Comparison of ENCODE assay signal across 8 cellular contexts in genomic region chr11:64235427-64236161, GRCh38. TPM values are rescaled to one million over a fixed set of nuclear protein-coding genes. Genes with fewer than 3 reads are reported as not detected.
DNase-seq lines count a peak whose midpoint lies in the region; ATAC-seq, FAIRE-seq and TF ChIP-seq lines count a peak whose summit lies in the region.

No MANE protein-coding gene starts in this region.

- H3K4me3 ChIP-seq in K562 (peak overlapping the region; percentile 71), lung (peak overlapping the region; percentile 69)

- no peaks in the 10 kb centered on the region for H3K9me3 ChIP-seq in K562 (replicated peaks; ENCODE audit: control insufficient read depth, insufficient read depth, low read depth, low read length)
- no peaks in the 10 kb centered on the region for H3K9me3 ChIP-seq in lung (ENCODE audit: control insufficient read depth in 2 of 2, insufficient read depth in 1 of 2, low read length in 1 of 2)

- POLR2A ChIA-PET in K562 (lab: Yijun Ruan, JAX): interaction anchor here (1.0 to 1.6 kb wide), 3 partner anchors 10 to 36 kb away, joined by 3 to 4 read pairs (median 3); partner anchors contain the start of genes NUDT22, PPP1R14B and TRPT1

- H3K9ac ChIP-seq in K562 (ENCODE audit: insufficient read depth in 1 of 2, low read depth in 2 of 2, low read length in 2 of 2): peak overlapping the region; percentile 38 to 91

- no peak for DNase-seq in activated naive CD4-positive, alpha-beta T cell treated with anti-CD3 and anti-CD28 coated beads for 36 hours
- DNase-seq in activated naive CD4-positive, alpha-beta T cell treated with Interleukin-2 at 50 U/mL for 16 hours: no peak
- DNase-seq in K562 (ENCODE audit: extremely low read depth in 1 of 4, low spot score in 3 of 4): no peak
- no peak for DNase-seq in lung (ENCODE audit: low spot score)
- DNase-seq in ureter (ENCODE audit: low spot score): peak; percentile 51
- DNase-seq in nucleus accumbens (lab: John Stamatoyannopoulos, UW): no peak

- H3K79me2 ChIP-seq in K562 (ENCODE audit: control insufficient read depth, insufficient read depth, low read length): peaks cover 44% of the 10 kb centered on the region

- no peaks in the 10 kb centered on the region for H3K9me1 ChIP-seq in K562 (ENCODE audit: control insufficient read depth, insufficient read depth, low read length)

- H3K36me3 ChIP-seq in K562 (ENCODE audit: control insufficient read depth, insufficient read depth, low read length) (peaks cover 43% of the 10 kb centered on the region; the same call in 2 of the 3 replicates), lung (ENCODE audit: control insufficient read depth in 2 of 2, insufficient read depth in 2 of 2, low read length in 2 of 2) (peaks cover 0 to 13% of the 10 kb centered on the region in 2 donors)

- peak overlapping the region; percentile 88 for H3K4me2 ChIP-seq in K562 (ENCODE audit: insufficient read depth, low read length)

- CTCF ChIA-PET in activated naive CD4-positive, alpha-beta T cell treated with anti-CD3 and anti-CD28 coated beads for 36 hours (lab: Charles Lee): interaction anchor here (1.0 to 1.3 kb wide), 2 partner anchors 9 to 42 kb away, joined by 3 read pairs; no protein-coding TSS in a partner anchor
- CTCF ChIA-PET in K562 (lab: Yijun Ruan, JAX; ENCODE audit: low intra/inter-chr PET ratio): no interaction called here

- TF ChIP-seq CTCF in K562 (IDR thresholded peaks at IDR 0.05 in 2 of 3, conservative IDR thresholded peaks at IDR 0.05 in 1 of 3; ENCODE audit: insufficient read depth in 2 of 3, low read depth in 1 of 3, low read length in 3 of 3): no peak
- no peak for TF ChIP-seq CTCF in lung (IDR thresholded peaks at IDR 0.05; ENCODE audit: control extremely low read depth, extremely low read depth)

- H3K27me3 ChIP-seq in K562 (ENCODE audit: control insufficient read depth in 2 of 2, insufficient read depth in 2 of 2, low read length in 2 of 2) (no peaks in the 10 kb centered on the region), lung (ENCODE audit: control insufficient read depth, insufficient read depth) (no peaks in the 10 kb centered on the region)

- H3K4me3 Mint-ChIP-seq in activated naive CD4-positive, alpha-beta T cell treated with anti-CD3 and anti-CD28 coated beads for 36 hours: peak overlapping the region; percentile 81

- no peaks in the 10 kb centered on the region for H3K9me3 Mint-ChIP-seq in activated naive CD4-positive, alpha-beta T cell treated with anti-CD3 and anti-CD28 coated beads for 36 hours

- H3K4me1 Mint-ChIP-seq in activated naive CD4-positive, alpha-beta T cell treated with anti-CD3 and anti-CD28 coated beads for 36 hours (ENCODE audit: low read depth): peaks cover 35% of the 10 kb centered on the region

- intact Hi-C loops in activated naive CD4-positive, alpha-beta T cell treated with anti-CD3 and anti-CD28 coated beads for 36 hours (cut with micrococcal nuclease): no loop called here
- intact Hi-C loops in K562 (cut with micrococcal nuclease): no loop called here

- H3K27ac ChIP-seq in K562 (ENCODE audit: extremely low read depth, low read depth, low read length) (no peak overlapping the region; the same call in 2 of the 3 replicates), lung (ENCODE audit: low read depth in 1 of 2, low read length in 1 of 2) (peak overlapping the region; percentile 68 to 86)

- H3K36me3 Mint-ChIP-seq in activated naive CD4-positive, alpha-beta T cell treated with anti-CD3 and anti-CD28 coated beads for 36 hours (ENCODE audit: low read depth): peaks cover 10% of the 10 kb centered on the region

- peaks cover 38 to 66% of the 10 kb centered on the region in 2 experiments for H3K4me1 ChIP-seq in K562 (replicated peaks in 1 of 2; ENCODE audit: control insufficient read depth in 2 of 2, insufficient read depth in 2 of 2, low read length in 2 of 2)
- peaks cover 0 to 29% of the 10 kb centered on the region in 2 donors for H3K4me1 ChIP-seq in lung (ENCODE audit: control insufficient read depth in 2 of 2, insufficient read depth in 2 of 2, low read length in 2 of 2)

- TF ChIP-seq EP300 in K562 (IDR thresholded peaks at IDR 0.05; ENCODE audit: low read length): no peak

- ATAC-seq in K562: no peak
- ATAC-seq in lung (ENCODE audit: insufficient read depth, low FRiP score): no peak
- no peak for ATAC-seq in GM21515 (IDR thresholded peaks at IDR 0.05; ENCODE audit: unreplicated experiment)
- no peak for ATAC-seq in GM18909 (IDR thresholded peaks at IDR 0.05; ENCODE audit: poor library complexity, unreplicated experiment)

- no peaks in the 10 kb centered on the region for H3K27me3 Mint-ChIP-seq in activated naive CD4-positive, alpha-beta T cell treated with anti-CD3 and anti-CD28 coated beads for 36 hours (ENCODE audit: low read depth)

- H4K20me1 ChIP-seq in K562 (replicated peaks; ENCODE audit: control insufficient read depth, insufficient read depth, low read length): no peaks in the 10 kb centered on the region

- WGBS in K562 (ENCODE audit: insufficient coverage, low coverage, missing lambda C conversion rate): 91% methylated on average over 10 of the region's 12 CpGs
- WGBS in lung, 2 donors: 88 to 91% methylated on average over 12 of the region's 12 CpGs

- in situ Hi-C loops in K562 (cut with MboI): no loop called here

- no peak for TF ChIP-seq RAD21 in K562 (CRISPR knock-in tag; conservative IDR thresholded peaks at IDR 0.05 in 1 of 2, IDR thresholded peaks at IDR 0.05 in 1 of 2)

- peak overlapping the region; percentile 59 for H3K27ac Mint-ChIP-seq in activated naive CD4-positive, alpha-beta T cell treated with anti-CD3 and anti-CD28 coated beads for 36 hours

- no peak for TF ChIP-seq POLR2A in K562 (conservative IDR thresholded peaks at IDR 0.05)

- TSS peak; percentile 34 for BruUV-seq in K562 (replicated peaks; lab: Mats Ljungman, UMichigan)

- no peak for FAIRE-seq in K562 (lab: Jason Lieb, UNC)

- H2AFZ ChIP-seq in K562 (ENCODE audit: low read depth, low read length): no peak overlapping the region

RNA-seq across cellular contexts. Expression of gene VEGFB, which starts 1.2 kb away (rescaled TPM):
- total RNA-seq in activated naive CD4-positive, alpha-beta T cell treated with anti-CD3 and anti-CD28 coated beads for 36 hours: 10 to 100 TPM; 64.2 to 74.5 TPM
- total RNA-seq in K562 (2011; cell fraction: chromatin; rRNA removed; ENCODE audit: low replicate concordance): 16.1 and 40.0 TPM in 2 replicates
- 23.4 and 32.0 TPM in 2 replicates for total RNA-seq in K562 (2011; cell fraction: nucleolus; rRNA removed)
- total RNA-seq in K562 (2011; cell fraction: nucleoplasm; rRNA removed): 31.9 and 33.0 TPM in 2 replicates
- total RNA-seq in K562 (2014; rRNA removed) (28.2 and 44.3 TPM in 2 replicates), K562 (2014; rRNA removed; fragmentation: Illumina TruSeq; extraction: Trizol) (21.0 and 22.6 TPM in 2 replicates), K562 (2015; rRNA removed; fragmentation: Illumina TruSeq; extraction: Trizol) (25.7 and 28.0 TPM in 2 replicates), K562 (2021) (83.4 and 88.3 TPM in 2 replicates), lung (100 to 1,000 TPM in 1 of 2 donors, 10 to 100 TPM in 1; 37.8 to 124 TPM), ureter (51.6 TPM)
- polyA plus RNA-seq in K562 (2011; rRNA removed) (11.0 and 13.5 TPM in 2 replicates), K562 (2014; fragmentation: Illumina TruSeq; extraction: Trizol) (35.2 and 41.4 TPM in 2 replicates), K562 (2014; fragmentation: Nextera tagmentation; extraction: Ambion mirVana) (10 to 100 TPM; 12.0 to 12.1 TPM), K562 (2014; rRNA removed) (31.8 and 35.8 TPM in 2 replicates), lung (100 to 1,000 TPM in 1 of 2 donors, 10 to 100 TPM in 1; 43.7 to 115 TPM)
- 12.1 and 16.0 TPM in 2 replicates for polyA plus RNA-seq in K562 (2011; cell fraction: cytosol; rRNA removed)
- 25.1 and 26.2 TPM in 2 replicates for polyA plus RNA-seq in K562 (2011; cell fraction: nucleus; rRNA removed)
- polyA plus RNA-seq in K562 (2012): 97.3 and 181 TPM in 2 replicates
- 4.2 and 6.2 TPM in 2 replicates for polyA minus RNA-seq in K562 (2011; rRNA and poly(A)+ RNA removed)
- polyA minus RNA-seq in K562 (2011; cell fraction: cytosol; rRNA and poly(A)+ RNA removed): 21.2 and 26.0 TPM in 2 replicates
- polyA minus RNA-seq in K562 (2011; cell fraction: nucleus; rRNA and poly(A)+ RNA removed): 3.2 and 4.9 TPM in 2 replicates

RNA-seq across cellular contexts. Expression of gene DNAJC4, which starts 5.2 kb away (rescaled TPM):
- total RNA-seq in activated naive CD4-positive, alpha-beta T cell treated with anti-CD3 and anti-CD28 coated beads for 36 hours: 10 to 100 TPM; 16.9 to 19.3 TPM
- total RNA-seq in K562 (2011; cell fraction: chromatin; rRNA removed; ENCODE audit: low replicate concordance): 39.7 and 112 TPM in 2 replicates
- 78.0 and 98.9 TPM in 2 replicates for total RNA-seq in K562 (2011; cell fraction: nucleolus; rRNA removed)
- total RNA-seq in K562 (2011; cell fraction: nucleoplasm; rRNA removed): 64.2 and 65.8 TPM in 2 replicates
- total RNA-seq in K562 (2014; rRNA removed): 16.4 and 20.2 TPM in 2 replicates
- 6.6 and 11.2 TPM in 2 replicates for total RNA-seq in K562 (2014; rRNA removed; fragmentation: Illumina TruSeq; extraction: Trizol)
- total RNA-seq in K562 (2015; rRNA removed; fragmentation: Illumina TruSeq; extraction: Trizol): 19.3 and 19.9 TPM in 2 replicates
- 27.6 and 31.8 TPM in 2 replicates for total RNA-seq in K562 (2021)
- polyA plus RNA-seq in K562 (2011; rRNA removed): 23.9 and 45.1 TPM in 2 replicates
- 30.8 and 65.5 TPM in 2 replicates for polyA plus RNA-seq in K562 (2011; cell fraction: cytosol; rRNA removed)
- 110 and 164 TPM in 2 replicates for polyA plus RNA-seq in K562 (2011; cell fraction: nucleus; rRNA removed)
- 34.0 and 79.2 TPM in 2 replicates for polyA plus RNA-seq in K562 (2012)
- polyA plus RNA-seq in K562 (2014; fragmentation: Illumina TruSeq; extraction: Trizol): 28.0 and 37.5 TPM in 2 replicates
- 1 to 10 TPM; 4.0 to 4.6 TPM for polyA plus RNA-seq in K562 (2014; fragmentation: Nextera tagmentation; extraction: Ambion mirVana)
- 32.6 and 42.9 TPM in 2 replicates for polyA plus RNA-seq in K562 (2014; rRNA removed)
- polyA minus RNA-seq in K562 (2011; rRNA and poly(A)+ RNA removed): 7.1 and 9.0 TPM in 2 replicates
- 12.6 and 23.5 TPM in 2 replicates for polyA minus RNA-seq in K562 (2011; cell fraction: cytosol; rRNA and poly(A)+ RNA removed)
- polyA minus RNA-seq in K562 (2011; cell fraction: nucleus; rRNA and poly(A)+ RNA removed): 15.8 and 16.0 TPM in 2 replicates
- 10 to 100 TPM; 22.7 to 34.1 TPM for total RNA-seq in lung
- polyA plus RNA-seq in lung: 10 to 100 TPM; 34.6 to 58.4 TPM
- total RNA-seq in ureter: 44.1 TPM

RNA-seq across cellular contexts. Expression of gene FKBP2, which starts 5.3 kb away (rescaled TPM):
- total RNA-seq in activated naive CD4-positive, alpha-beta T cell treated with anti-CD3 and anti-CD28 coated beads for 36 hours: 10 to 100 TPM; 17.2 to 20.0 TPM
- total RNA-seq in K562 (2011; cell fraction: chromatin; rRNA removed; ENCODE audit: low replicate concordance): 24.7 and 45.5 TPM in 2 replicates
- 58.4 and 66.4 TPM in 2 replicates for total RNA-seq in K562 (2011; cell fraction: nucleolus; rRNA removed)
- 56.3 and 59.5 TPM in 2 replicates for total RNA-seq in K562 (2011; cell fraction: nucleoplasm; rRNA removed)
- total RNA-seq in K562 (2014; rRNA removed) (151 TPM in 2 replicates), K562 (2014; rRNA removed; fragmentation: Illumina TruSeq; extraction: Trizol) (28.0 and 49.2 TPM in 2 replicates), K562 (2015; rRNA removed; fragmentation: Illumina TruSeq; extraction: Trizol) (73.1 and 79.0 TPM in 2 replicates), K562 (2021) (44.5 and 58.1 TPM in 2 replicates), lung (10 to 100 TPM; 65.2 to 93.0 TPM), ureter (55.7 TPM)
- polyA plus RNA-seq in K562 (2011; rRNA removed) (30.8 and 36.6 TPM in 2 replicates), K562 (2014; fragmentation: Illumina TruSeq; extraction: Trizol) (71.7 and 83.5 TPM in 2 replicates), K562 (2014; fragmentation: Nextera tagmentation; extraction: Ambion mirVana) (10 to 100 TPM in 1 of 2 experiments, 1 to 10 TPM in 1; 3.5 to 27.1 TPM), K562 (2014; rRNA removed) (92.2 and 110 TPM in 2 replicates), lung (100 to 1,000 TPM; 207 to 397 TPM)
- polyA plus RNA-seq in K562 (2011; cell fraction: cytosol; rRNA removed): 60.1 and 75.2 TPM in 2 replicates
- polyA plus RNA-seq in K562 (2011; cell fraction: nucleus; rRNA removed): 52.4 and 56.6 TPM in 2 replicates
- 115 and 123 TPM in 2 replicates for polyA plus RNA-seq in K562 (2012)
- 10.6 and 16.1 TPM in 2 replicates for polyA minus RNA-seq in K562 (2011; rRNA and poly(A)+ RNA removed)
- 33.8 and 40.5 TPM in 2 replicates for polyA minus RNA-seq in K562 (2011; cell fraction: cytosol; rRNA and poly(A)+ RNA removed)
- polyA minus RNA-seq in K562 (2011; cell fraction: nucleus; rRNA and poly(A)+ RNA removed): 7.8 and 14.2 TPM in 2 replicates

RNA-seq across cellular contexts. Expression of gene NUDT22, which starts 9.5 kb away (rescaled TPM):
- 10 to 100 TPM; 51.4 to 51.9 TPM for total RNA-seq in activated naive CD4-positive, alpha-beta T cell treated with anti-CD3 and anti-CD28 coated beads for 36 hours
- total RNA-seq in K562 (2011; cell fraction: chromatin; rRNA removed; ENCODE audit: low replicate concordance): 74.2 and 269 TPM in 2 replicates
- total RNA-seq in K562 (2011; cell fraction: nucleolus; rRNA removed): 230 and 279 TPM in 2 replicates
- total RNA-seq in K562 (2011; cell fraction: nucleoplasm; rRNA removed): 112 and 146 TPM in 2 replicates
- total RNA-seq in K562 (2014; rRNA removed) (92.6 and 132 TPM in 2 replicates), K562 (2014; rRNA removed; fragmentation: Illumina TruSeq; extraction: Trizol) (21.1 and 25.7 TPM in 2 replicates), K562 (2015; rRNA removed; fragmentation: Illumina TruSeq; extraction: Trizol) (49.9 and 50.6 TPM in 2 replicates), K562 (2021) (87.5 and 89.5 TPM in 2 replicates), lung (10 to 100 TPM; 23.7 to 90.2 TPM), ureter (82.7 TPM)
- polyA plus RNA-seq in K562 (2011; rRNA removed) (37.4 and 48.0 TPM in 2 replicates), K562 (2014; fragmentation: Illumina TruSeq; extraction: Trizol) (24.0 and 43.1 TPM in 2 replicates), K562 (2014; fragmentation: Nextera tagmentation; extraction: Ambion mirVana) (10 to 100 TPM in 1 of 2 experiments, 1 to 10 TPM in 1; 6.3 to 16.3 TPM), K562 (2014; rRNA removed) (83.6 and 88.5 TPM in 2 replicates), lung (10 to 100 TPM; 62.0 to 67.8 TPM)
- polyA plus RNA-seq in K562 (2011; cell fraction: cytosol; rRNA removed): 58.1 and 156 TPM in 2 replicates
- polyA plus RNA-seq in K562 (2011; cell fraction: nucleus; rRNA removed): 132 and 213 TPM in 2 replicates
- polyA plus RNA-seq in K562 (2012): 56.4 and 102 TPM in 2 replicates
- polyA minus RNA-seq in K562 (2011; rRNA and poly(A)+ RNA removed): 13.9 and 15.0 TPM in 2 replicates
- 32.9 and 34.8 TPM in 2 replicates for polyA minus RNA-seq in K562 (2011; cell fraction: cytosol; rRNA and poly(A)+ RNA removed)
- 75.9 and 84.7 TPM in 2 replicates for polyA minus RNA-seq in K562 (2011; cell fraction: nucleus; rRNA and poly(A)+ RNA removed)

RNA-seq across cellular contexts. Expression of gene TRPT1, which starts 9.6 kb away (rescaled TPM):
- total RNA-seq in activated naive CD4-positive, alpha-beta T cell treated with anti-CD3 and anti-CD28 coated beads for 36 hours: 10 to 100 TPM; 18.2 to 18.3 TPM
- 28.5 and 90.3 TPM in 2 replicates for total RNA-seq in K562 (2011; cell fraction: chromatin; rRNA removed; ENCODE audit: low replicate concordance)
- total RNA-seq in K562 (2011; cell fraction: nucleolus; rRNA removed): 64.9 and 73.8 TPM in 2 replicates
- 45.8 and 49.8 TPM in 2 replicates for total RNA-seq in K562 (2011; cell fraction: nucleoplasm; rRNA removed)
- total RNA-seq in K562 (2014; rRNA removed): 27.4 and 37.3 TPM in 2 replicates
- total RNA-seq in K562 (2014; rRNA removed; fragmentation: Illumina TruSeq; extraction: Trizol): 17.3 and 17.5 TPM in 2 replicates
- total RNA-seq in K562 (2015; rRNA removed; fragmentation: Illumina TruSeq; extraction: Trizol): 23.1 and 25.3 TPM in 2 replicates
- 36.1 and 41.7 TPM in 2 replicates for total RNA-seq in K562 (2021)
- 23.3 and 42.4 TPM in 2 replicates for polyA plus RNA-seq in K562 (2011; rRNA removed)
- 43.7 and 69.5 TPM in 2 replicates for polyA plus RNA-seq in K562 (2011; cell fraction: cytosol; rRNA removed)
- 169 and 180 TPM in 2 replicates for polyA plus RNA-seq in K562 (2011; cell fraction: nucleus; rRNA removed)
- 34.2 and 65.9 TPM in 2 replicates for polyA plus RNA-seq in K562 (2012)
- polyA plus RNA-seq in K562 (2014; fragmentation: Illumina TruSeq; extraction: Trizol): 21.2 and 33.3 TPM in 2 replicates
- polyA plus RNA-seq in K562 (2014; fragmentation: Nextera tagmentation; extraction: Ambion mirVana): 1 to 10 TPM; 4.6 to 8.1 TPM
- 38.4 and 39.2 TPM in 2 replicates for polyA plus RNA-seq in K562 (2014; rRNA removed)
- polyA minus RNA-seq in K562 (2011; rRNA and poly(A)+ RNA removed): 12.1 and 14.9 TPM in 2 replicates
- 13.6 and 20.9 TPM in 2 replicates for polyA minus RNA-seq in K562 (2011; cell fraction: cytosol; rRNA and poly(A)+ RNA removed)
- polyA minus RNA-seq in K562 (2011; cell fraction: nucleus; rRNA and poly(A)+ RNA removed): 22.1 and 30.3 TPM in 2 replicates
- 10 to 100 TPM; 18.3 to 34.0 TPM for total RNA-seq in lung
- 10 to 100 TPM; 34.6 to 62.5 TPM for polyA plus RNA-seq in lung
- 49.4 TPM for total RNA-seq in ureter
